Comparison of ENCODE assay signal across 10 cellular contexts in the genomic region with DNA sequence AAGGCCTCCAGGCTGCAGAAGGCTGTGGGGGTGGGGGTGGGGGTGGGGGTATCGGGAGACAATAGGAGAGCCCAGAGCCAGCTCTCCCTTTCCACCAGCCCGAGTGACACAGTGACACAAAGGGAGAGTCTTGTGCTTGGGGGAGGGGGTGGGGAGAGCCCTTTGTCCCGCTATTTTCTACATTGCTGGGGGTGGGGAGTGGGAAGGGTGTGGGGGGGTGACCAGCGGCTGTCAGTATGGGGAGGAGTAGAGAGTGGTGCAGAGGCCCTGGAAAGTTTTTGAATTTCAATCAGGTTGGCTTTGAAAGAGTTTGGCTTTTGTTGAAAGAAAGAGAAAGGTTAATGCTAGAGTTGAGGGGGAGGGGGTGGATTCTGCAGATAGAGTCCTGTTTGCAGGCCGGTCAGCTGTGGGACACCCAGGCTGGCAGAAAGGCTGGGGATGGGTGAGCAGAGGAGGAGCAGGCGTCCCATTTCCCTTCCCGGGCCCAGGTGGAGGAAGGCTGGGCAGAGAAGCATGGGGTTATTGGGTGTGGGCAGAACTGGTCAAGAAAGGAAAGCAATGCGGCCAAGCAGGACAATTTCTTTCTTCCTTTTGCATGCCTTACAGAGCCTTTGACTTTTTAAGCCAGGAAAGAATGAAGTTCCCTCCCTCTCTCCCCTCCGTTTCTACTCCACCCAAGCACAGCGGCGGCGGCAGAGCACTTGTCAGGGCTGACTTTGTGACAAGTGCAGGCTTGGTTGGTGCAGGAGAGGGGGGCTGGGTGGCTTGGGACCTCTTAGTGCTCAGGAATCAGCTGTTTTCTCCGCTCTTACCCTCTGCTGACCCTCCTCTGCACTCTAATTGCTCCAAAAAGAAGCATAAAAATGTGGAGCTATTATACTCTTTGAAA.
A peak's percentile ranks its signal among the peaks of the same experiment; 100 is the strongest.
DNase-seq lines count a peak whose midpoint lies in the region.
"Had no signal": no experiment of that assay in that cellular context is flagged by ENCODE, and none has a peak within 500 bp of the region (broad histone marks: within the 10 kb centered on the region; RNA-seq: fewer than 3 reads in every experiment).

No MANE protein-coding gene starts in this region.

- intact Hi-C loops in CD4-positive, alpha-beta memory T cell (cut with micrococcal nuclease) = no loop called here

- H3K36me3 Mint-ChIP-seq in CD4-positive, alpha-beta memory T cell = no peaks in the 10 kb centered on the region

- POLR2A ChIA-PET in CD4-positive, alpha-beta memory T cell (lab: Charles Lee; ENCODE audit: partially characterized antibody) = no interaction called here

- CTCF ChIA-PET in CD4-positive, alpha-beta memory T cell (lab: Charles Lee; ENCODE audit: partially characterized antibody) = no interaction called here

- H3K4me1 Mint-ChIP-seq in CD4-positive, alpha-beta memory T cell = no peaks in the 10 kb centered on the region
- H3K4me1 Mint-ChIP-seq: activated CD4-positive, alpha-beta T cell treated with anti-CD3 and anti-CD28 coated beads, Interleukin-2, amount 10 ng/mL, durations not matched to agents 24 days and 14 days had no signal

- H3K4me3 ChIP-seq in iPS-18c (ENCODE audit: insufficient read depth, low read depth, low read length) = peak overlapping the region; percentile 36; the same call in 1 of the 2 replicates
- no peak overlapping the region for H3K4me3 ChIP-seq in CD4-positive, alpha-beta memory T cell (ENCODE audit: low read length in 2 of 2)

- DNase-seq in HuH-7 (ENCODE audit: low spot score) (peak; percentile 27), putamen (ENCODE audit: low spot score) (peak; percentile 92), GM03348 (ENCODE audit: low spot score) (no peak), SIG-M5 (lab: John Stamatoyannopoulos, UW) (no peak), COLO829 (ENCODE audit: low spot score) (no peak)
- no peak for DNase-seq in CD4-positive, alpha-beta memory T cell
- DNase-seq: activated CD4-positive, alpha-beta T cell treated with anti-CD3 and anti-CD28 coated beads, Interleukin-2, amount 10 ng/mL, durations not matched to agents 24 days and 14 days had no signal

- H3K4me3 Mint-ChIP-seq in CD4-positive, alpha-beta memory T cell = no peak overlapping the region
- H3K4me3 Mint-ChIP-seq: activated CD4-positive, alpha-beta T cell treated with anti-CD3 and anti-CD28 coated beads, Interleukin-2, amount 10 ng/mL, durations not matched to agents 24 days and 14 days had no signal

- no peaks in the 10 kb centered on the region for H3K4me1 ChIP-seq in CD4-positive, alpha-beta memory T cell (ENCODE audit: insufficient read depth, low read length)

- no peaks in the 10 kb centered on the region for H3K9me3 Mint-ChIP-seq in CD4-positive, alpha-beta memory T cell
- H3K9me3 Mint-ChIP-seq: activated CD4-positive, alpha-beta T cell treated with anti-CD3 and anti-CD28 coated beads, Interleukin-2, amount 10 ng/mL, durations not matched to agents 24 days and 14 days; activated T-helper 2 cell treated with anti-CD3 and anti-CD28 coated beads, Interferon-gamma antibody, Interleukin-2, Interleukin-4, amounts not matched to agents 10 μg/mL and 5 μg/mL and 100 μg/mL, durations not matched to agents 14 hours and 24 hours and 36 hours had no signal

- H3K27me3 ChIP-seq in CD4-positive, alpha-beta memory T cell (ENCODE audit: insufficient read depth, low read length) = no peaks in the 10 kb centered on the region

- H3K36me3 ChIP-seq in CD4-positive, alpha-beta memory T cell (ENCODE audit: insufficient read depth, low read length) = no peaks in the 10 kb centered on the region

- H3K27me3 Mint-ChIP-seq in CD4-positive, alpha-beta memory T cell = peaks cover 2 to 8% of the 10 kb centered on the region in 2 donors
- H3K27me3 Mint-ChIP-seq: activated CD4-positive, alpha-beta T cell treated with anti-CD3 and anti-CD28 coated beads, Interleukin-2, amount 10 ng/mL, durations not matched to agents 24 days and 14 days had no signal

- H3K9me3 ChIP-seq in iPS-18c (ENCODE audit: control insufficient read depth, insufficient read depth, low read length) = no peaks in the 10 kb centered on the region
- no peaks in the 10 kb centered on the region for H3K9me3 ChIP-seq in CD4-positive, alpha-beta memory T cell (ENCODE audit: control insufficient read depth in 1 of 2, low read length in 2 of 2)

- H3K27ac Mint-ChIP-seq in CD4-positive, alpha-beta memory T cell = no peak overlapping the region
- H3K27ac Mint-ChIP-seq: activated CD4-positive, alpha-beta T cell treated with anti-CD3 and anti-CD28 coated beads, Interleukin-2, amount 10 ng/mL, durations not matched to agents 24 days and 14 days; activated T-helper 2 cell treated with anti-CD3 and anti-CD28 coated beads, Interferon-gamma antibody, Interleukin-2, Interleukin-4, amounts not matched to agents 10 μg/mL and 5 μg/mL and 100 μg/mL, durations not matched to agents 14 hours and 24 hours and 36 hours had no signal

- H3K27ac ChIP-seq in cingulate gyrus (ENCODE audit: low read depth, low read length) = peak overlapping the region; percentile 90
- no peak overlapping the region for H3K27ac ChIP-seq in CD4-positive, alpha-beta memory T cell (ENCODE audit: low read depth, low read length)

Comparison
In these comparisons a context has a peak if more than half of its experiments do, and no peak if none do; other contexts are left out.
1. DNase-seq: peak in HuH-7 (single experiment) and putamen (single experiment); none in GM03348 (single experiment), CD4-positive, alpha-beta memory T cell (0 of 5), SIG-M5 (single experiment) and COLO829 (single experiment).